ENCODE assay signal across 16 cellular contexts in the genomic region with DNA sequence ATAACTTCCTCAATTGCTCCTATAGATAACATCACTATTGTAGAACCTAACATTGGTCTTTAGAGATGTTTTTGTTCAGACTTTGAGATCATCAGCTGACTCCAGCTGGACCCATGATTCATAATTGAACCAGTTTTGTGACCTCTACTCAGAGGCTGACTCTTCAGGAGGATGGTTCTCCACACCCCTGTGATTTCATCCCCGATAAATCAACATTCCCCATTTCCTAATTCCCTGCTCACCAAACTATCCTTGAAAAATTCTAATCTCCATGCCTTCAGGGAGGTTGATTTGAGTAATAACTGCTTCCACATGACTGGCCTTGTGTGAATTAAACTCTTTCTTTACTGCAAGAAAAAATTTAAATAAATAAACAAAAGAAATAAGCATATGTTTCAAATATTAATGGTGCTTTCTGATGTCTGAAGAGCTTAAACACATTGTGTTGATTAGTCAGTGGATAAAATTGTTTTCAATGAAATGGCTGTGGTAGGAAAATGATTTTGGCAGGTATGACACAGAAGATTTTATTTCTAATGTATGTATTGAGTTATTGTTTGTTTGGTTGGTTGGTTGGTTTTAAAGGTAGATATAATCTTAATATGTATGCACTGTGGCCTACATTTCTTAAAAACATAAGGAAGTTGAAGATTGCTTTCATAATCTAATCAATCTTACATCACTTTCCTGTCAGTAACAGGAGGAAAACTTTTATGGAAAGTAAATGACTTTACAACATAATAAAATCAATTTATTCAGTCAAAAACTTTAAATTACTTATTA.
DNase-seq lines count a peak whose midpoint lies in the region; FAIRE-seq and TF ChIP-seq lines count a peak whose summit lies in the region.
"Had no signal": no experiment of that assay in that cellular context is flagged by ENCODE, and none has a peak within 500 bp of the region (broad histone marks: within the 10 kb centered on the region; RNA-seq: fewer than 3 reads in every experiment).

No MANE protein-coding gene starts in this region.

- H3K4me3 Mint-ChIP-seq in astrocyte (ENCODE audit: unreplicated experiment) (no peak overlapping the region), Calu3 (ENCODE audit: low read depth, unreplicated experiment) (no peak overlapping the region)
- H3K4me3 Mint-ChIP-seq: CD14-positive monocyte had no signal

- H2AFZ ChIP-seq in astrocyte (ENCODE audit: low read depth, low read length) = no peak overlapping the region

- TF ChIP-seq POLR2A in uterus (IDR thresholded peaks at IDR 0.05) = no peak

- DNase-seq in AG08396 (ENCODE audit: low spot score) (peak; percentile 29), HPDE6-E6E7 (ENCODE audit: extremely low spot score) (peak; percentile 3), astrocyte (ENCODE audit: low read depth) (peak; percentile 82), foreskin melanocyte (peak; percentile 88), Calu3 (no peak), posterior vena cava (ENCODE audit: low spot score) (no peak), uterus (no peak)
- no peak for DNase-seq in stimulated activated CD8-positive, alpha-beta memory T cell treated with anti-CD3 and anti-CD28 coated beads, Interleukin-4, amount 100 ng/mL, for 48 hours
- DNase-seq: activated naive CD4-positive, alpha-beta T cell; caudate nucleus; GDM1; NCI-H2107; tibial artery had no signal

- H3K36me3 Mint-ChIP-seq in astrocyte (ENCODE audit: low read depth, unreplicated experiment) = no peaks in the 10 kb centered on the region
- no peaks in the 10 kb centered on the region for H3K36me3 Mint-ChIP-seq in Calu3 (ENCODE audit: insufficient read depth, unreplicated experiment)
- H3K36me3 Mint-ChIP-seq: CD14-positive monocyte had no signal

- H3K27me3 ChIP-seq in astrocyte (ENCODE audit: insufficient read depth, low read length) (no peaks in the 10 kb centered on the region), uterus (no peaks in the 10 kb centered on the region)
- H3K27me3 ChIP-seq: SJCRH30, tibial artery had no signal

- H3K4me1 ChIP-seq in astrocyte (ENCODE audit: insufficient read depth, low read length) (no peaks in the 10 kb centered on the region), uterus (no peaks in the 10 kb centered on the region)
- H3K4me1 ChIP-seq: HAP-1 had no signal

- no peaks in the 10 kb centered on the region for H3K27me3 Mint-ChIP-seq in astrocyte (ENCODE audit: low read depth, unreplicated experiment)
- no peaks in the 10 kb centered on the region for H3K27me3 Mint-ChIP-seq in Calu3 (ENCODE audit: unreplicated experiment)

- no peak overlapping the region for H3K4me2 ChIP-seq in astrocyte (ENCODE audit: low read length)

- CTCF ChIA-PET in Calu3 (lab: Charles Lee) = no interaction called here

- TF ChIP-seq CTCF in astrocyte (IDR thresholded peaks at IDR 0.05; ENCODE audit: insufficient read depth, low read depth, low read length) (no peak), Calu3 (IDR thresholded peaks at IDR 0.05; ENCODE audit: unreplicated experiment) (no peak), uterus (IDR thresholded peaks at IDR 0.05) (no peak)

- FAIRE-seq in astrocyte (lab: Jason Lieb, UNC) = peak; percentile 69

- H3K4me3 ChIP-seq in astrocyte (ENCODE audit: insufficient read depth, low read depth, low read length) = no peak overlapping the region
- H3K4me3 ChIP-seq in uterus = no peak overlapping the region
- H3K4me3 ChIP-seq: HAP-1, SJCRH30, tibial artery had no signal

- H3K36me3 ChIP-seq in astrocyte (ENCODE audit: insufficient read depth, low read length) (no peaks in the 10 kb centered on the region), uterus (no peaks in the 10 kb centered on the region)
- H3K36me3 ChIP-seq: HAP-1, SJCRH30, tibial artery had no signal

- BruUV-seq in Calu3 (replicated peaks; lab: Mats Ljungman, UMichigan) = no TSS peak

- H3K27ac ChIP-seq in astrocyte (ENCODE audit: low read depth, low read length) (no peak overlapping the region), uterus (no peak overlapping the region)
- H3K27ac ChIP-seq: SJCRH30, tibial artery had no signal

- intact Hi-C loops in Calu3 (cut with micrococcal nuclease; ENCODE audit: unreplicated experiment) = no loop called here
- intact Hi-C loops in posterior vena cava (cut with DNase I) = no loop called here
- intact Hi-C loops in uterus (cut with DNase I; ENCODE audit: low total_unique reads) = no loop called here

- no peaks in the 10 kb centered on the region for H3K79me2 ChIP-seq in astrocyte (ENCODE audit: insufficient read depth, low read length)

- H3K9me3 Mint-ChIP-seq in astrocyte (ENCODE audit: unreplicated experiment) = no peaks in the 10 kb centered on the region
- H3K9me3 Mint-ChIP-seq in Calu3 (ENCODE audit: low read depth, unreplicated experiment) = no peaks in the 10 kb centered on the region

- no peaks in the 10 kb centered on the region for H4K20me1 ChIP-seq in astrocyte (ENCODE audit: insufficient read depth, low read length)

- no peak overlapping the region for H3K9ac ChIP-seq in astrocyte (ENCODE audit: low read length)

- H3K4me1 Mint-ChIP-seq in astrocyte (ENCODE audit: low read depth, unreplicated experiment) = no peaks in the 10 kb centered on the region
- no peaks in the 10 kb centered on the region for H3K4me1 Mint-ChIP-seq in Calu3 (ENCODE audit: low read depth, unreplicated experiment)
- H3K4me1 Mint-ChIP-seq: CD14-positive monocyte had no signal

- H3K27ac Mint-ChIP-seq in astrocyte (ENCODE audit: unreplicated experiment) (no peak overlapping the region), Calu3 (ENCODE audit: unreplicated experiment) (no peak overlapping the region)
- H3K27ac Mint-ChIP-seq: CD14-positive monocyte had no signal

- no peaks in the 10 kb centered on the region for H3K9me3 ChIP-seq in astrocyte (ENCODE audit: insufficient read depth, low read depth, low read length)
- H3K9me3 ChIP-seq in uterus = no peaks in the 10 kb centered on the region
- H3K9me3 ChIP-seq: HAP-1, tibial artery had no signal

Comparison
In these comparisons a context has a peak if more than half of its experiments do, and no peak if none do; other contexts are left out.
1. DNase-seq: peak in AG08396 (single experiment), HPDE6-E6E7 (single experiment), astrocyte (single experiment) and foreskin melanocyte (single experiment); none in Calu3 (single experiment), posterior vena cava (single experiment), stimulated activated CD8-positive, alpha-beta memory T cell treated with anti-CD3 and anti-CD28 coated beads, Interleukin-4, amount 100 ng/mL, for 48 hours (single experiment) and uterus (0 of 2).